2 cellular contexts compared by ENCODE assay signal in the genomic region with DNA sequence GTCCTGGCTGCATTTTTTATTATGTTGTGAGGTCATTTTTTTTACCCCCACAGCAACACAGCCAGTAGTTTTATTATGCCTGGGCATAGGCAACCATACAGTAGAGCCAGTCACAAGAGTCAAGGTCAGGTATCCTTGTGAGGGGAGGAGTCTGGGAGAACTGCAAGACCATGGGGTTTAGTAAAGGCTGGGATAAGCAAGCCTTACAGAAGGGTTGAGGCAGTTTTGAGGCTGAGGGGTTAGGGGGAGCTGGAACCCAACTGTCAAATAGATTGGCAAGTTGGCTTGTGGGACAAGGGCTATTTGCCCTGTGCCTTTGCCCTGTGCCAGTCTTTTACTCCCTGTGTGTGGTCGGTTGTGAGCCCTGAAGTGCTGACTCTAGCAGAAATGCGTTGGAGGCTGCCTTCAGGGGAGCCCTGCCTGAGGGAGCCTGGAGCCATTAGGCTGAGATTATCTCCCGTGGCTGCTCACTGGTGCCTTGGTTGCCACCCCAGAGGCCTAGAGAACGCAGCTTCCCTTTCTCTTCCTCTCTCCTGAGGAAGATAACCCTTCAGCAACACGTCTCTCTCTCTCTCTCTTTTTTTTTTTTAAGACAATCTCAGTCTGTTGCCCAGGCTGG.
TF ChIP-seq lines count a peak whose summit lies in the region.

No MANE protein-coding gene starts in this region.

TF ChIP-seq in A549, 52 proteins besides CTCF, POLR2A, EP300 and RAD21:
- no peak for TF ChIP-seq BHLHE40 (IDR thresholded peaks at IDR 0.05; ENCODE audit: low read depth, low read length)
- no peak for TF ChIP-seq TFCP2L1 (CRISPR knock-in tag; IDR thresholded peaks at IDR 0.05)
- peak; percentile 77 for TF ChIP-seq MAFK (IDR thresholded peaks at IDR 0.05; ENCODE audit: partially characterized antibody)
- no peak for TF ChIP-seq HDAC2 (IDR thresholded peaks at IDR 0.05)
- TF ChIP-seq NFE2L2 (conservative IDR thresholded peaks at IDR 0.05; ENCODE audit: low read length), result no peak
- no peak for TF ChIP-seq ESRRA (IDR thresholded peaks at IDR 0.05; ENCODE audit: borderline replicate concordance, low read length)
- no peak for TF ChIP-seq TP53 (CRISPR knock-in tag; IDR thresholded peaks at IDR 0.05)
- no peak for TF ChIP-seq NR3C1 (IDR thresholded peaks at IDR 0.05)

TF ChIP-seq in K562, 482 proteins besides CTCF, POLR2A, EP300 and RAD21:
- TF ChIP-seq, protein P1, sequence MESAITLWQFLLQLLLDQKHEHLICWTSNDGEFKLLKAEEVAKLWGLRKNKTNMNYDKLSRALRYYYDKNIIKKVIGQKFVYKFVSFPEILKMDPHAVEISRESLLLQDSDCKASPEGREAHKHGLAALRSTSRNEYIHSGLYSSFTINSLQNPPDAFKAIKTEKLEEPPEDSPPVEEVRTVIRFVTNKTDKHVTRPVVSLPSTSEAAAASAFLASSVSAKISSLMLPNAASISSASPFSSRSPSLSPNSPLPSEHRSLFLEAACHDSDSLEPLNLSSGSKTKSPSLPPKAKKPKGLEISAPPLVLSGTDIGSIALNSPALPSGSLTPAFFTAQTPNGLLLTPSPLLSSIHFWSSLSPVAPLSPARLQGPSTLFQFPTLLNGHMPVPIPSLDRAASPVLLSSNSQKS (CRISPR knock-in tag; IDR thresholded peaks at IDR 0.05), result no peak
- TF ChIP-seq MAFG (tag; conservative IDR thresholded peaks at IDR 0.05) (0 out of 2 replicates have a peak, but pooled peaks have one; percentile 24), MAFK (IDR thresholded peaks at IDR 0.05; ENCODE audit: low read length) (peak; percentile 55), C11orf30 (IDR thresholded peaks at IDR 0.05; ENCODE audit: low read depth) (peak; percentile 60), POLR3G (IDR thresholded peaks at IDR 0.05; ENCODE audit: extremely low read depth, insufficient read length, insufficient replicate concordance) (no peak), ZNF316 (IDR thresholded peaks at IDR 0.05) (peak; percentile 71)
- TF ChIP-seq, protein P2, sequence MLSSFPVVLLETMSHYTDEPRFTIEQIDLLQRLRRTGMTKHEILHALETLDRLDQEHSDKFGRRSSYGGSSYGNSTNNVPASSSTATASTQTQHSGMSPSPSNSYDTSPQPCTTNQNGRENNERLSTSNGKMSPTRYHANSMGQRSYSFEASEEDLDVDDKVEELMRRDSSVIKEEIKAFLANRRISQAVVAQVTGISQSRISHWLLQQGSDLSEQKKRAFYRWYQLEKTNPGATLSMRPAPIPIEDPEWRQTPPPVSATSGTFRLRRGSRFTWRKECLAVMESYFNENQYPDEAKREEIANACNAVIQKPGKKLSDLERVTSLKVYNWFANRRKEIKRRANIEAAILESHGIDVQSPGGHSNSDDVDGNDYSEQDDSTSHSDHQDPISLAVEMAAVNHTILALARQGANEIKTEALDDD (IDR thresholded peaks at IDR 0.05), result peak; percentile 43; the same call in 1 of the 2 replicates
